In genomic region chr11:119729581-119730346, GRCh38 we compare ENCODE assay signal across 8 cellular contexts. TPM values are rescaled to one million over a fixed set of nuclear protein-coding genes. Genes with fewer than 3 reads are reported as not detected.
DNase-seq lines count a peak whose midpoint lies in the region; ATAC-seq and TF ChIP-seq lines count a peak whose summit lies in the region.

No MANE protein-coding gene starts in this region.

- DNase-seq in GM03348 (ENCODE audit: low spot score) (peak; percentile 91), H7 (peak; percentile 88), colonic mucosa (peak; percentile 86), left lung (peak; percentile 79 to 85), stomach (peak; percentile 52), GDM1 (lab: John Stamatoyannopoulos, UW) (no peak), amniotic stem cell (lab: John Stamatoyannopoulos, UW) (no peak)

- WGBS in stomach, 5 donors, result 0 to 3% (median 3%) methylated on average over 30 to 35 of the region's 35 CpGs

- no peaks in the 10 kb centered on the region for H4K20me1 ChIP-seq in OCI-LY1 (ENCODE audit: insufficient read depth, low read length)

- H3K9ac ChIP-seq in OCI-LY1 (ENCODE audit: low read length) (no peak overlapping the region), colonic mucosa (ENCODE audit: low read depth in 2 of 2, low read length in 2 of 2) (peak overlapping the region; percentile 67 to 90)

- peak; percentile 58 for ATAC-seq in left lung

- intact Hi-C loops in colonic mucosa (cut with DNase I), result loop anchor here (2.0 kb wide), 1 partner anchor 63 kb away; no protein-coding TSS in a partner anchor
- intact Hi-C loops in left lung (cut with DNase I), result loop anchor here in 1 of 2 donors (5.0 kb wide), 1 partner anchor 247 kb away; no protein-coding TSS in a partner anchor
- intact Hi-C loops in stomach (cut with DNase I; ENCODE audit: low total_unique reads), result no loop called here

- no peak for TF ChIP-seq CTCF in OCI-LY1 (IDR thresholded peaks at IDR 0.05; ENCODE audit: low read length)
- TF ChIP-seq CTCF in colonic mucosa (IDR thresholded peaks at IDR 0.05), result peak; percentile 45
- TF ChIP-seq CTCF in left lung (IDR thresholded peaks at IDR 0.05), result no peak
- TF ChIP-seq CTCF in stomach (IDR thresholded peaks at IDR 0.05), result no peak

- peak overlapping the region; percentile 68 for H3K4me2 ChIP-seq in OCI-LY1 (ENCODE audit: low read length)

- peak overlapping the region; percentile 80 for H3K4me3 ChIP-seq in H7 (ENCODE audit: insufficient read depth, low read depth, low read length)
- H3K4me3 ChIP-seq in OCI-LY1 (ENCODE audit: low read depth, low read length, poor library complexity, severe bottlenecking), result peak overlapping the region; percentile 60
- peak overlapping the region; percentile 65 for H3K4me3 ChIP-seq in colonic mucosa
- H3K4me3 ChIP-seq in left lung, result peak overlapping the region; percentile 69 to 78
- H3K4me3 ChIP-seq in stomach, result peak overlapping the region; percentile 76 to 95 (median 86)

- H3K4me1 ChIP-seq in OCI-LY1 (ENCODE audit: insufficient read depth, low read length, severe bottlenecking) (no peaks in the 10 kb centered on the region), colonic mucosa (peaks cover 10% of the 10 kb centered on the region), left lung (peaks cover 16 to 30% of the 10 kb centered on the region in 2 donors), stomach (peaks cover 17 to 45% (median 39%) of the 10 kb centered on the region in 4 donors)

- H3K36me3 ChIP-seq in H7 (replicated peaks; ENCODE audit: control insufficient read depth, insufficient read depth, low read length), result no peaks in the 10 kb centered on the region
- no peaks in the 10 kb centered on the region for H3K36me3 ChIP-seq in OCI-LY1 (ENCODE audit: insufficient read depth, low read length)
- H3K36me3 ChIP-seq in colonic mucosa, result no peaks in the 10 kb centered on the region
- H3K36me3 ChIP-seq in left lung, result no peaks in the 10 kb centered on the region
- H3K36me3 ChIP-seq in stomach, result no peaks in the 10 kb centered on the region

- no peaks in the 10 kb centered on the region for H3K79me2 ChIP-seq in OCI-LY1 (ENCODE audit: insufficient read depth, low read length)

- no peaks in the 10 kb centered on the region for H3F3A ChIP-seq in OCI-LY1 (ENCODE audit: insufficient read depth, low read length)

- H3K27me3 ChIP-seq in H7 (ENCODE audit: control insufficient read depth, insufficient read depth, low read length) (peaks cover 3% of the 10 kb centered on the region), OCI-LY1 (ENCODE audit: insufficient read depth, low read length) (no peaks in the 10 kb centered on the region), colonic mucosa (no peaks in the 10 kb centered on the region), left lung (peaks cover 0 to 13% of the 10 kb centered on the region in 2 donors), stomach (no peaks in the 10 kb centered on the region)

- TF ChIP-seq EP300 in stomach (IDR thresholded peaks at IDR 0.05), result no peak

- TF ChIP-seq POLR2A in stomach (IDR thresholded peaks at IDR 0.05), result no peak

- H3K27ac ChIP-seq in OCI-LY1 (ENCODE audit: low read depth, low read length, poor library complexity, severe bottlenecking) (no peak overlapping the region), colonic mucosa (peak overlapping the region; percentile 78), left lung (peak overlapping the region; percentile 78 to 84), stomach (peak overlapping the region; percentile 86 to 95 (median 94))

- H3K9me3 ChIP-seq in OCI-LY1 (ENCODE audit: low read length) (no peaks in the 10 kb centered on the region), colonic mucosa (no peaks in the 10 kb centered on the region), left lung (no peaks in the 10 kb centered on the region), stomach (no peaks in the 10 kb centered on the region)

- H3K9me2 ChIP-seq in OCI-LY1 (ENCODE audit: low read depth, low read length), result no peaks in the 10 kb centered on the region

- no peak overlapping the region for H2AFZ ChIP-seq in OCI-LY1 (ENCODE audit: low read length)

RNA-seq across cellular contexts. Expression of gene NECTIN1, which starts 0.8 kb away (rescaled TPM):
- 20.9 and 24.6 TPM in 2 replicates for total RNA-seq in H7 (2014; rRNA removed; shearing (Covaris generic))
- 10 to 100 TPM; 53.0 to 59.9 TPM for total RNA-seq in colonic mucosa
- total RNA-seq in left lung, result 10 to 100 TPM; 13.0 to 13.8 TPM
- total RNA-seq in stomach, result 10 to 100 TPM in 2 of 5 donors, 1 to 10 TPM in 3; 5.4 to 92.1 (median 6.5) TPM
- polyA plus RNA-seq in stomach, result 10 to 100 TPM in 1 of 3 donors, 1 to 10 TPM in 2; 1.2 to 20.9 (median 3.1) TPM

Comparison
In these comparisons a context has a peak if more than half of its experiments do, and no peak if none do; other contexts are left out.
1. DNase-seq: peak in GM03348 (single experiment), H7 (single experiment), colonic mucosa (single experiment), left lung (2 of 2) and stomach (single experiment); none in GDM1 (single experiment) and amniotic stem cell (single experiment).
2. Peak in every context shown above with its lines, with median percentiles within 50 percentile points of each other: H3K4me3 ChIP-seq.